ENCODE assay signal across 1 cellular context in the genomic region with DNA sequence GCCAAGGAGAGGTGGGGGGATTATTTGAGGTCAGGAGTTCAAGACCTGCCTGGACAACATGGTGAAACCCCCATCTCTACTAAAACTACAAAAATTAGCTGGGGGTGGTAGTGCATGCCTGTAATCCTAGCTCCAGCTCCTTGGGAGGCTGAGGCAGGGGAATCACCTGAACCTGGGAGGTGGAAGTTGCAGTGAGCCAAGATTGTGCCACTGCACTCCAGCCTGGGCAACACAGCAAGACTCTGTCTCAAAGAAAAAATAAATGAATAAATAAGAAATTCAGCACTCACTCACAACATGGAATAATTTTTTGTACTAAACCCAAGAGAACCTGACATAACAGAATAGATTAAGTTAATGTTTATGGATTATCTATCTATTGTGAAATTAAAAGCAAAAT. TPM values are rescaled to one million over a fixed set of nuclear protein-coding genes. Genes with fewer than 3 reads are reported as not detected.
"Had no signal": no experiment of that assay in that cellular context is flagged by ENCODE, and none has a peak within 500 bp of the region (broad histone marks: within the 10 kb centered on the region; RNA-seq: fewer than 3 reads in every experiment).

No MANE protein-coding gene starts in this region.

RNA-seq across cellular contexts. Expression of gene SPART, which starts 13.9 kb away (rescaled TPM):
- total RNA-seq: HT-29 had no signal

RNA-seq across cellular contexts. Expression of gene CCDC169, which starts 34.6 kb away (rescaled TPM):
- total RNA-seq: HT-29 had no signal
